Comparison of ENCODE assay signal across 29 cellular contexts in the genomic region with DNA sequence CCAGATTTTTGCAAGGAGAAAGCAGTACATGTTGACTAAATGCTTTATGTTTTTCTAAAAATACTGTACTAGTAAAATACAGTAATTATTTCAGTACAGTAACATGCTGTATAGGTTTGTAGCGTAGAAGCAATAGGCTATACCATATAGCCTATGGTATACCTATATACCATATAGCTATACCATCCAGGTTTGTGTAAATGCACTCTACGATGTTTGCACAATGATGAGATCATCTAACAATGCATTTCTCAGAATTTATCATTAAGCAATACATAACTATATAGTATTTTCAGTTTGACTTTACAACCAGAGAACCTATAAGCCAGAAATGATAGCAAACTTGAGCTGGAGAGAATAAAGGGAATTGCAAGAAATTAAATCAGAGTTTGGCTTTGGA.
"Had no signal": no experiment of that assay in that cellular context is flagged by ENCODE, and none has a peak within 500 bp of the region (broad histone marks: within the 10 kb centered on the region; RNA-seq: fewer than 3 reads in every experiment).

No MANE protein-coding gene starts in this region.

- DNase-seq: natural killer cell; occipital lobe; ovary; posterior cingulate gyrus; psoas muscle; right cardiac atrium; right lobe of liver; sigmoid colon; small intestine; stimulated activated CD4-positive, alpha-beta T cell treated with anti-CD3 and anti-CD28 coated beads, Interleukin-15, amount 100 ng/mL, for 24 hours; stimulated activated CD4-positive, alpha-beta T cell treated with anti-CD3 and anti-CD28 coated beads, Interleukin-2, amount 100 ng/mL, for 24 hours; stimulated activated CD4-positive, alpha-beta T cell treated with anti-CD3 and anti-CD28 coated beads, Interleukin-2, amount 100 ng/mL, for 48 hours; stimulated activated CD4-positive, alpha-beta T cell treated with anti-CD3 and anti-CD28 coated beads, Interleukin-4, amount 100 ng/mL, for 24 hours; stimulated activated naive CD4-positive, alpha-beta T cell; stimulated activated naive CD8-positive, alpha-beta T cell treated with anti-CD3 and anti-CD28 coated beads, Interleukin-15, amount 100 ng/mL, for 72 hours; stimulated activated naive CD8-positive, alpha-beta T cell treated with anti-CD3 and anti-CD28 coated beads, Interleukin-15, Interleukin-2, amounts not matched to agents 100 U/mL and 50 U/mL, for 24 hours; substantia nigra; testis; tibial artery; transverse colon; upper lobe of right lung; uterus had no signal

- H3K4me1 Mint-ChIP-seq: stimulated activated memory B cell treated with anti-CD40 and anti-IgM and Interleukin-4, amounts not matched to agents 10 μg/mL and 1 μg/mL and 100 μg/mL, for 72 hours; stimulated activated naive CD8-positive, alpha-beta T cell treated with anti-CD3 and anti-CD28 coated beads, Interleukin-15, amount 100 ng/mL, for 72 hours had no signal

- H3K27me3 Mint-ChIP-seq: progenitor cell of endocrine pancreas; stimulated activated memory B cell treated with anti-CD40 and anti-IgM and Interleukin-4, amounts not matched to agents 10 μg/mL and 1 μg/mL and 100 μg/mL, for 72 hours; stimulated activated naive CD8-positive, alpha-beta T cell treated with anti-CD3 and anti-CD28 coated beads, Interleukin-15, amount 100 ng/mL, for 72 hours; type B pancreatic cell had no signal

- H3K4me2 ChIP-seq: neural progenitor cell had no signal

- H3K4me3 ChIP-seq: neural progenitor cell, ovary, psoas muscle, right lobe of liver, sigmoid colon, suprapubic skin, testis, tibial artery, transverse colon, upper lobe of right lung, uterus had no signal

- H3K27me3 ChIP-seq: neural progenitor cell, ovary, right lobe of liver, sigmoid colon, suprapubic skin, testis, tibial artery, transverse colon, upper lobe of right lung, uterus had no signal

- H2AFZ ChIP-seq: neural progenitor cell, parathyroid adenoma had no signal

- H3K36me3 Mint-ChIP-seq: natural killer cell had no signal

- H3K27ac Mint-ChIP-seq: natural killer cell; nephron; neural progenitor cell; progenitor cell of endocrine pancreas; stimulated activated memory B cell treated with anti-CD40 and anti-IgM and Interleukin-4, amounts not matched to agents 10 μg/mL and 1 μg/mL and 100 μg/mL, for 72 hours; stimulated activated naive CD8-positive, alpha-beta T cell treated with anti-CD3 and anti-CD28 coated beads, Interleukin-15, amount 100 ng/mL, for 72 hours; type B pancreatic cell had no signal

- H3K9ac ChIP-seq: neural progenitor cell, parathyroid adenoma had no signal

- H3K79me2 ChIP-seq: parathyroid adenoma had no signal

- H3K4me3 Mint-ChIP-seq: natural killer cell; nephron; neural progenitor cell; stimulated activated memory B cell treated with anti-CD40 and anti-IgM and Interleukin-4, amounts not matched to agents 10 μg/mL and 1 μg/mL and 100 μg/mL, for 72 hours; stimulated activated naive CD8-positive, alpha-beta T cell treated with anti-CD3 and anti-CD28 coated beads, Interleukin-15, amount 100 ng/mL, for 72 hours; type B pancreatic cell had no signal

- H3K27ac ChIP-seq: neural progenitor cell, ovary, parathyroid adenoma, psoas muscle, right lobe of liver, sigmoid colon, suprapubic skin, testis, tibial artery, transverse colon, upper lobe of right lung, uterus had no signal

- ATAC-seq: natural killer cell; psoas muscle; right cardiac atrium; right lobe of liver; stimulated activated memory B cell treated with anti-CD40 and anti-IgM and Interleukin-4, amounts not matched to agents 10 μg/mL and 1 μg/mL and 100 μg/mL, for 72 hours; stimulated activated naive CD8-positive, alpha-beta T cell treated with anti-CD3 and anti-CD28 coated beads, Interleukin-15, amount 100 ng/mL, for 72 hours; stimulated activated naive CD8-positive, alpha-beta T cell treated with anti-CD3 and anti-CD28 coated beads, Interleukin-15, Interleukin-2, amounts not matched to agents 100 U/mL and 50 U/mL, for 24 hours; upper lobe of right lung had no signal

- H3K4me1 ChIP-seq: neural progenitor cell, psoas muscle, suprapubic skin, testis, tibial artery, upper lobe of right lung, uterus had no signal

- H3K9me3 Mint-ChIP-seq: natural killer cell; nephron; neural progenitor cell; stimulated activated memory B cell treated with anti-CD40 and anti-IgM and Interleukin-4, amounts not matched to agents 10 μg/mL and 1 μg/mL and 100 μg/mL, for 72 hours; stimulated activated naive CD8-positive, alpha-beta T cell treated with anti-CD3 and anti-CD28 coated beads, Interleukin-15, amount 100 ng/mL, for 72 hours had no signal

- H3K36me3 ChIP-seq: neural progenitor cell, ovary, transverse colon, uterus had no signal

- H3K9me3 ChIP-seq: ovary, psoas muscle, right lobe of liver, sigmoid colon, suprapubic skin, testis, tibial artery, transverse colon, upper lobe of right lung, uterus had no signal
